In genomic region chr1:184329962-184330868, GRCh38 we compare ENCODE assay signal across 22 cellular contexts. TPM values are rescaled to one million over a fixed set of nuclear protein-coding genes. Genes with fewer than 3 reads are reported as not detected.
DNase-seq lines count a peak whose midpoint lies in the region; ATAC-seq and TF ChIP-seq lines count a peak whose summit lies in the region.
"Had no signal": no experiment of that assay in that cellular context is flagged by ENCODE, and none has a peak within 500 bp of the region (broad histone marks: within the 10 kb centered on the region; RNA-seq: fewer than 3 reads in every experiment).

No MANE protein-coding gene starts in this region.

- H3K27me3 Mint-ChIP-seq in activated T-cell treated with anti-CD3 and anti-CD28 coated beads, Interleukin-2, amount 50 U/mL, for 24 hours = peaks cover 16% of the 10 kb centered on the region

- H3K4me1 Mint-ChIP-seq in activated T-cell treated with anti-CD3 and anti-CD28 coated beads, Interleukin-2, amount 50 U/mL, for 24 hours (ENCODE audit: low read depth) = no peaks in the 10 kb centered on the region
- H3K4me1 Mint-ChIP-seq: CD4-positive, alpha-beta memory T cell; WTC11 had no signal

- H3K4me3 ChIP-seq in transverse colon = peak overlapping the region in 1 of 4 donors; percentile 11
- H3K4me3 ChIP-seq: A549, ascending aorta, GM12878, K562, psoas muscle, thoracic aorta had no signal

- peak overlapping the region in 2 of 4 donors; percentile 34 to 63 for H3K27ac ChIP-seq in transverse colon
- H3K27ac ChIP-seq: A549, ascending aorta, psoas muscle, thoracic aorta had no signal

- H3K36me3 Mint-ChIP-seq in activated T-cell treated with anti-CD3 and anti-CD28 coated beads, Interleukin-2, amount 50 U/mL, for 24 hours (ENCODE audit: low read depth) = no peaks in the 10 kb centered on the region
- H3K36me3 Mint-ChIP-seq: CD4-positive, alpha-beta memory T cell; WTC11 had no signal

- TF ChIP-seq POLR2A in transverse colon (IDR thresholded peaks at IDR 0.05) = no peak

- H3K4me1 ChIP-seq in transverse colon = peaks cover 0 to 40% (median 5%) of the 10 kb centered on the region in 4 donors
- H3K4me1 ChIP-seq: ascending aorta, psoas muscle had no signal

- TF ChIP-seq EP300 in transverse colon (IDR thresholded peaks at IDR 0.05; ENCODE audit: low read depth) = no peak

- no peaks in the 10 kb centered on the region for H3K9me3 Mint-ChIP-seq in activated T-cell treated with anti-CD3 and anti-CD28 coated beads, Interleukin-2, amount 50 U/mL, for 24 hours

- in situ Hi-C loops in transverse colon (cut with MboI; ENCODE audit: low pct_ligation_motif_present in 1 of 4, low pct_unique_long_range_greater_than_20kb in 1 of 4, low sequenced_read_pairs in 3 of 4) = no loop called here

- no peak overlapping the region for H3K4me3 Mint-ChIP-seq in activated T-cell treated with anti-CD3 and anti-CD28 coated beads, Interleukin-2, amount 50 U/mL, for 24 hours
- H3K4me3 Mint-ChIP-seq: CD4-positive, alpha-beta memory T cell; WTC11 had no signal

- DNase-seq in Right ventricle myocardium inferior (ENCODE audit: missing footprints) (no peak), cardiac septum (ENCODE audit: low spot score) (no peak), left lobe of liver (ENCODE audit: low spot score) (no peak), transverse colon (peak; percentile 52), NOMO-1 (lab: John Stamatoyannopoulos, UW; ENCODE audit: unreplicated experiment in 2 of 2) (no peak)
- no peak for DNase-seq in activated T-cell treated with anti-CD3 and anti-CD28 coated beads, Interleukin-2, amount 50 U/mL, for 24 hours
- DNase-seq in activated CD4-positive, alpha-beta T cell treated with anti-CD3 and anti-CD28 coated beads for 1 hour = no peak
- DNase-seq: activated gamma-delta T cell; CD4-positive, alpha-beta memory T cell; effector CD8-positive, alpha-beta T cell; kidney; NCI-H1105 treated with DMSO at 0.1 percent for 48 hours; NCI-H345; psoas muscle; stimulated activated CD4-positive, alpha-beta T cell treated with anti-CD3 and anti-CD28 coated beads, Interleukin-1b, Interleukin-23, amount 100 ng/mL, for 48 hours had no signal

- ATAC-seq in Right ventricle myocardium inferior (peak; percentile 37), esophagus mucosa (peak; percentile 26), left lobe of liver (peak; percentile 37)
- ATAC-seq: A549, GM12878, K562, WTC11 had no signal

- no peak overlapping the region for H3K27ac Mint-ChIP-seq in activated T-cell treated with anti-CD3 and anti-CD28 coated beads, Interleukin-2, amount 50 U/mL, for 24 hours
- H3K27ac Mint-ChIP-seq: CD4-positive, alpha-beta memory T cell; WTC11 had no signal

- H3K36me3 ChIP-seq in transverse colon = no peaks in the 10 kb centered on the region
- H3K36me3 ChIP-seq: ascending aorta, thoracic aorta had no signal

- 41 to 53% methylated on average over 7 of the region's 7 CpGs for WGBS in transverse colon (ENCODE audit: low coverage in 1 of 2), 2 donors

- no peak for TF ChIP-seq CTCF in transverse colon (IDR thresholded peaks at IDR 0.05)

- H3K27me3 ChIP-seq in transverse colon = no peaks in the 10 kb centered on the region
- H3K27me3 ChIP-seq: ascending aorta had no signal

- intact Hi-C loops in Right ventricle myocardium inferior (cut with DNase I) = loop anchor here (5.0 kb wide), 1 partner anchor 33 kb away; no protein-coding TSS in a partner anchor
- intact Hi-C loops in cardiac septum (cut with DNase I) = loop anchor here (5.0 kb wide), 1 partner anchor 33 kb away; no protein-coding TSS in a partner anchor
- intact Hi-C loops in transverse colon (cut with DNase I; ENCODE audit: low total_unique reads) = no loop called here

- no peaks in the 10 kb centered on the region for H3K9me3 ChIP-seq in transverse colon
- H3K9me3 ChIP-seq: A549, ascending aorta, psoas muscle, thoracic aorta had no signal

RNA-seq across cellular contexts. Expression of gene C1orf21, which starts 56.6 kb away (rescaled TPM):
- total RNA-seq in Right ventricle myocardium inferior (54.5 TPM), cardiac septum (93.6 TPM), esophagus mucosa (44.1 TPM), left lobe of liver (19.6 TPM), transverse colon (10 to 100 TPM; 38.4 to 70.0 (median 62.4) TPM)
